Comparison of ENCODE assay signal across 1 cellular context in the genomic region with DNA sequence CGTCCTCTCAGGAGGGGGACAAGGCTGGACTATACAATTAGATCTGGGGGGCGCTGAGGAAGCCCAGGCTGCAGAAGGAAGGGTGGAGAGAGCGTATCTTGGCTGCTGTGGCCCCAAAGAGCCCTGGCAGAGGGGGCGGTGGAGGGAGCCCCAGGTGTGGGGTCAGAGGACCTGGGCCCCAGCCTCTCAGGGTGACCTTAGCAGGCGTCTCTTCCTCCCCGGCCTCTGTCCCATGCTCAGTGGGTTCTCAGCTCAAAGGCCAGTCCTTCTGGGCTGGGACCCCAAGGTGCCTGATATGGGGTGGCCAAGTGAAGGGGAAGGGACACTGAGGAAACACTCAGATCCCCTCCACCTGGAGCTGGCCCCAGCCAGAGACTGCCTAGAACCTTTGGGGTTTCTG.
TF ChIP-seq lines count a peak whose summit lies in the region.

No MANE protein-coding gene starts in this region.

TF ChIP-seq in H1, 55 proteins besides CTCF, POLR2A, EP300 and RAD21:
- TF ChIP-seq CHD1 (IDR thresholded peaks at IDR 0.05; ENCODE audit: low read depth, low read length) (no peak), SUZ12 (IDR thresholded peaks at IDR 0.05; ENCODE audit: low read length) (0 out of 2 replicates have a peak, but pooled peaks have one; percentile 17), NANOG (IDR thresholded peaks at IDR 0.05; ENCODE audit: insufficient read depth, low read depth, low read length, poor library complexity, severe bottlenecking) (no peak), BCL11A (IDR thresholded peaks at IDR 0.05; ENCODE audit: low read depth in 2 of 2, low read length in 2 of 2) (no peak), EGR1 (IDR thresholded peaks at IDR 0.05; ENCODE audit: borderline replicate concordance, low read depth, low read length) (no peak), JUN (IDR thresholded peaks at IDR 0.05; ENCODE audit: low read depth, low read length) (no peak), GTF2F1 (IDR thresholded peaks at IDR 0.05; ENCODE audit: borderline replicate concordance, low read depth, low read length) (no peak), YY1 (IDR thresholded peaks at IDR 0.05; ENCODE audit: low read depth, low read length) (no peak)
